8 cellular contexts compared by ENCODE assay signal in genomic region chr10:22002531-22003110, GRCh38. TPM values are rescaled to one million over a fixed set of nuclear protein-coding genes. Genes with fewer than 3 reads are reported as not detected.
A peak's percentile ranks its signal among the peaks of the same experiment; 100 is the strongest.
DNase-seq lines count a peak whose midpoint lies in the region; ATAC-seq and TF ChIP-seq lines count a peak whose summit lies in the region.

No MANE protein-coding gene starts in this region.

- CTCF ChIA-PET in WTC11 (lab: Charles Lee): interaction anchor here (1.2 to 1.4 kb wide), 6 partner anchors 21 to 506 kb away, joined by 3 to 6 read pairs (median 4); partner anchors contain the start of gene COMMD3

- H3K9me3 Mint-ChIP-seq in WTC11: peaks cover 6% of the 10 kb centered on the region; the same call in 1 of the 2 replicates

- DNase-seq in EH (ENCODE audit: low read depth) (peak; percentile 62), WTC11 (ENCODE audit: low spot score) (no peak), fibroblast of the conjunctiva (ENCODE audit: low read depth) (peak; percentile 24), non-pigmented ciliary epithelial cell (ENCODE audit: low read depth) (peak; percentile 11), epidermal melanocyte (ENCODE audit: insufficient read length, low spot score) (no peak), HuH-7.5 (ENCODE audit: low spot score) (no peak)

- TF ChIP-seq CTCF in WTC11 (IDR thresholded peaks at IDR 0.05): no peak

- H3K27ac Mint-ChIP-seq in WTC11: no peak overlapping the region

- peaks cover 27% of the 10 kb centered on the region for H3K4me1 Mint-ChIP-seq in WTC11

- H3K36me3 Mint-ChIP-seq in WTC11: no peaks in the 10 kb centered on the region

- POLR2A ChIA-PET in WTC11 (lab: Charles Lee): interaction anchor here (0.7 to 1.2 kb wide), 3 partner anchors 99 to 493 kb away, joined by 3 read pairs; no protein-coding TSS in a partner anchor

- peaks cover 13% of the 10 kb centered on the region for H3K27me3 Mint-ChIP-seq in WTC11 (ENCODE audit: low read depth)

- ATAC-seq in GM19455 (IDR thresholded peaks at IDR 0.05; ENCODE audit: unreplicated experiment) (peak; percentile 20), HG03457 (IDR thresholded peaks at IDR 0.05; ENCODE audit: unreplicated experiment) (peak; percentile 9), WTC11 (peak; percentile 3)

- H3K4me3 Mint-ChIP-seq in WTC11: peak overlapping the region; percentile 76

TF ChIP-seq in WTC11, 78 proteins besides CTCF, POLR2A, EP300 and RAD21:
- TF ChIP-seq ZNF121 (CRISPR knock-in tag; IDR thresholded peaks at IDR 0.05): no peak
- no peak for TF ChIP-seq CREM (CRISPR knock-in tag; IDR thresholded peaks at IDR 0.05)
- TF ChIP-seq TCF7 (CRISPR knock-in tag; IDR thresholded peaks at IDR 0.05; ENCODE audit: low read depth): no peak
- TF ChIP-seq ZBTB43 (CRISPR knock-in tag; IDR thresholded peaks at IDR 0.05): no peak
- TF ChIP-seq ZNF138 (CRISPR knock-in tag; conservative IDR thresholded peaks at IDR 0.05): no peak
- TF ChIP-seq KAT7 (CRISPR knock-in tag; IDR thresholded peaks at IDR 0.05; ENCODE audit: borderline replicate concordance): no peak
- TF ChIP-seq ZNF396 (CRISPR knock-in tag; IDR thresholded peaks at IDR 0.05; ENCODE audit: borderline replicate concordance): no peak

RNA-seq across cellular contexts. Expression of gene DNAJC1, which starts 0.9 kb away (rescaled TPM):
- total RNA-seq in WTC11 (2021): 12.1 to 13.2 TPM (median 13.0 TPM) in 3 replicates

Comparison
In these comparisons a context has a peak if more than half of its experiments do, and no peak if none do; other contexts are left out.
1. DNase-seq: peak in EH (single experiment), fibroblast of the conjunctiva (single experiment) and non-pigmented ciliary epithelial cell (single experiment); none in WTC11 (single experiment), epidermal melanocyte (single experiment) and HuH-7.5 (single experiment).
2. Peak in every context shown above with its lines, with median percentiles within 50 percentile points of each other: ATAC-seq.